In the genomic region with DNA sequence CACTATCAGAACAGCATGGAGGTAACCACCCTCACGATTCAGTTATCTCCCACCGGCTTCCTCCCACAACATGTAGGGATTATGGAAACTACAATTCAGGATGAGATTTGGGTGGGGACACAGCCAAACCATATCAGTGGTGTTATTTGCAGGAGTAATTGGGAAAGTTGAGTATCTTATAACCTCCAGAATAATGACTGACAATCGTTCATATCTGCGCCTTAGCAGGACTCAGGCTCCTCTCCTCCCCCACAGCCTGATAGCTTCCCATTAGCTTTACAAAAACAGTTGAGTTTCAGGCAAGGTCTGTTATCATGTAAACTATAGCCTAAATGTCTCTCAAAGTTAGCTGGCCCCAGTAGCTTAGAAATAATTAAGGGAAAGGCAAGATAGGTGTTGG, we compare ENCODE assay signal across 33 cellular contexts.
"Had no signal": no experiment of that assay in that cellular context is flagged by ENCODE, and none has a peak within 500 bp of the region (broad histone marks: within the 10 kb centered on the region; RNA-seq: fewer than 3 reads in every experiment).

No MANE protein-coding gene starts in this region.

- DNase-seq: activated CD4-positive, alpha-beta memory T cell treated with anti-CD3 and anti-CD28 coated beads for 36 hours; activated CD4-positive, alpha-beta T cell treated with anti-CD3 and anti-CD28 coated beads for 36 hours; activated CD4-positive, alpha-beta T cell treated with anti-CD3 and anti-CD28 coated beads, Interleukin-2, amount 10 ng/mL, durations not matched to agents 24 days and 14 days; activated CD4-positive, CD25-positive, alpha-beta regulatory T cell; activated CD4-positive, CD25-positive, alpha-beta regulatory T cell treated with anti-CD3 and anti-CD28 coated beads, Interleukin-2, amount 50 U/mL, for 72 hours; activated CD8-positive, alpha-beta memory T cell treated with anti-CD3 and anti-CD28 coated beads, Interleukin-2, amount 10 ng/mL, durations not matched to agents 7 days and 5 days; activated CD8-positive, alpha-beta memory T cell treated with anti-CD3 and anti-CD28 coated beads, Interleukin-2, amount 50 U/mL, for 4 hours; activated CD8-positive, alpha-beta T cell treated with anti-CD3 and anti-CD28 coated beads, Interleukin-2, amount 10 ng/mL, durations not matched to agents 7 days and 5 days; activated gamma-delta T cell; activated naive CD4-positive, alpha-beta T cell; activated naive CD4-positive, alpha-beta T cell treated with anti-CD3 and anti-CD28 coated beads, Interleukin-2, amount 10 ng/mL, durations not matched to agents 7 days and 5 days; activated naive CD8-positive, alpha-beta T cell treated with anti-CD3 and anti-CD28 coated beads, Interleukin-2, amount 10 ng/mL, durations not matched to agents 7 days and 5 days; activated T-cell treated with anti-CD3 and anti-CD28 coated beads, Interleukin-2, amount 50 U/mL, for 1 hour; activated T-cell treated with anti-CD3 and anti-CD28 coated beads, Interleukin-2, amount 50 U/mL, for 48 hours; brain microvascular endothelial cell; dorsolateral prefrontal cortex; effector memory CD4-positive, alpha-beta T cell; endodermal cell; foreskin fibroblast; head of caudate nucleus; T-helper 17 cell; T1000; WERI-Rb-1 had no signal

- FAIRE-seq: bronchial epithelial cell, frontal cortex had no signal

- H3K4me3 ChIP-seq: ascending aorta, coronary artery, dorsolateral prefrontal cortex had no signal

- H3K9me3 ChIP-seq: ascending aorta had no signal

- H3K36me3 ChIP-seq: ascending aorta, brain microvascular endothelial cell, WERI-Rb-1 had no signal

- H3K27ac ChIP-seq: ascending aorta, brain microvascular endothelial cell, coronary artery, dorsolateral prefrontal cortex, WERI-Rb-1 had no signal

- H3K4me3 Mint-ChIP-seq: activated CD4-positive, alpha-beta memory T cell treated with anti-CD3 and anti-CD28 coated beads for 36 hours; activated CD4-positive, alpha-beta T cell treated with anti-CD3 and anti-CD28 coated beads for 36 hours; activated CD4-positive, alpha-beta T cell treated with anti-CD3 and anti-CD28 coated beads, Interleukin-2, amount 10 ng/mL, durations not matched to agents 24 days and 14 days; activated CD8-positive, alpha-beta memory T cell treated with anti-CD3 and anti-CD28 coated beads, Interleukin-2, amount 10 ng/mL, durations not matched to agents 7 days and 5 days; activated CD8-positive, alpha-beta T cell treated with anti-CD3 and anti-CD28 coated beads, Interleukin-2, amount 10 ng/mL, durations not matched to agents 7 days and 5 days; activated naive CD4-positive, alpha-beta T cell treated with anti-CD3 and anti-CD28 coated beads, Interleukin-2, amount 10 ng/mL, durations not matched to agents 7 days and 5 days; activated naive CD8-positive, alpha-beta T cell treated with anti-CD3 and anti-CD28 coated beads, Interleukin-2, amount 10 ng/mL, durations not matched to agents 7 days and 5 days; activated T-helper 1 cell treated with anti-CD3 and anti-CD28 coated beads, Interleukin-12 subunit alpha, Interleukin-12 subunit beta, Interleukin-2, Interleukin-4 antibody, amounts not matched to agents 30 ng/mL and 10 ng/mL and 1 ng/mL, durations not matched to agents 14 hours and 24 hours and 36 hours; central memory CD8-positive, alpha-beta T cell; dendritic cell treated with granulocyte-macrophage colony-stimulating factor and Interleukin-4, amounts not matched to agents 40 ng/mL and 50 ng/mL, for 4 days; endodermal cell; T-helper 17 cell; T-helper 2 cell treated with Interferon-gamma antibody and Interleukin-4, amounts not matched to agents 5 μg/mL and 100 μg/mL, for 36 hours had no signal

- H3K27me3 ChIP-seq: ascending aorta, brain microvascular endothelial cell, dorsolateral prefrontal cortex had no signal

- H3K9me3 Mint-ChIP-seq: activated T-helper 1 cell treated with anti-CD3 and anti-CD28 coated beads, Interleukin-12 subunit alpha, Interleukin-12 subunit beta, Interleukin-2, Interleukin-4 antibody, amounts not matched to agents 30 ng/mL and 10 ng/mL and 1 ng/mL, durations not matched to agents 14 hours and 24 hours and 36 hours; central memory CD8-positive, alpha-beta T cell had no signal

- H3K27ac Mint-ChIP-seq: activated CD4-positive, alpha-beta T cell treated with anti-CD3 and anti-CD28 coated beads for 36 hours; activated CD4-positive, alpha-beta T cell treated with anti-CD3 and anti-CD28 coated beads, Interleukin-2, amount 10 ng/mL, durations not matched to agents 24 days and 14 days; activated CD8-positive, alpha-beta memory T cell treated with anti-CD3 and anti-CD28 coated beads, Interleukin-2, amount 10 ng/mL, durations not matched to agents 7 days and 5 days; activated CD8-positive, alpha-beta T cell treated with anti-CD3 and anti-CD28 coated beads, Interleukin-2, amount 10 ng/mL, durations not matched to agents 7 days and 5 days; activated naive CD4-positive, alpha-beta T cell treated with anti-CD3 and anti-CD28 coated beads, Interleukin-2, amount 10 ng/mL, durations not matched to agents 7 days and 5 days; activated naive CD4-positive, alpha-beta T cell treated with anti-CD3 and anti-CD28 coated beads, Interleukin-2, amount 50 U/mL, for 72 hours; activated naive CD8-positive, alpha-beta T cell treated with anti-CD3 and anti-CD28 coated beads, Interleukin-2, amount 10 ng/mL, durations not matched to agents 7 days and 5 days; activated T-helper 1 cell treated with anti-CD3 and anti-CD28 coated beads, Interleukin-12 subunit alpha, Interleukin-12 subunit beta, Interleukin-2, Interleukin-4 antibody, amounts not matched to agents 30 ng/mL and 10 ng/mL and 1 ng/mL, durations not matched to agents 14 hours and 24 hours and 36 hours; dendritic cell treated with granulocyte-macrophage colony-stimulating factor and Interleukin-4, amounts not matched to agents 40 ng/mL and 50 ng/mL, for 4 days; endodermal cell; T-helper 17 cell; T-helper 2 cell treated with Interferon-gamma antibody and Interleukin-4, amounts not matched to agents 5 μg/mL and 100 μg/mL, for 36 hours had no signal

- H3K36me3 Mint-ChIP-seq: activated naive CD4-positive, alpha-beta T cell treated with anti-CD3 and anti-CD28 coated beads, Interleukin-2, amount 10 ng/mL, durations not matched to agents 7 days and 5 days had no signal

- ATAC-seq: activated CD4-positive, alpha-beta T cell treated with anti-CD3 and anti-CD28 coated beads for 36 hours; activated CD8-positive, alpha-beta memory T cell treated with anti-CD3 and anti-CD28 coated beads, Interleukin-2, amount 10 ng/mL, durations not matched to agents 7 days and 5 days; activated CD8-positive, alpha-beta T cell treated with anti-CD3 and anti-CD28 coated beads, Interleukin-2, amount 10 ng/mL, durations not matched to agents 7 days and 5 days; activated naive CD4-positive, alpha-beta T cell treated with anti-CD3 and anti-CD28 coated beads, Interleukin-2, amount 50 U/mL, for 72 hours; esophagus mucosa; T-helper 17 cell had no signal
